In genomic region chr1:68442822-68443556, GRCh38 we compare ENCODE assay signal across 8 cellular contexts. TPM values are rescaled to one million over a fixed set of nuclear protein-coding genes. Genes with fewer than 3 reads are reported as not detected.
DNase-seq lines count a peak whose midpoint lies in the region; ATAC-seq, FAIRE-seq and TF ChIP-seq lines count a peak whose summit lies in the region.

No MANE protein-coding gene starts in this region.

- H2AFZ ChIP-seq in K562 (ENCODE audit: low read depth, low read length): no peak overlapping the region

- H3K9me3 ChIP-seq in K562 (replicated peaks; ENCODE audit: control insufficient read depth, insufficient read depth, low read depth, low read length): no peaks in the 10 kb centered on the region

- POLR2A ChIA-PET in K562 (lab: Yijun Ruan, JAX): interaction anchor here (0.5 kb wide), 1 partner anchor 1191 kb away, joined by 3 read pairs; no protein-coding TSS in a partner anchor

- CTCF ChIA-PET in K562 (lab: Yijun Ruan, JAX; ENCODE audit: low intra/inter-chr PET ratio): interaction anchor here (0.6 kb wide), 1 partner anchor 322 kb away, joined by 3 read pairs; no protein-coding TSS in a partner anchor

- no peak overlapping the region for H3K9ac ChIP-seq in K562 (ENCODE audit: insufficient read depth in 1 of 2, low read depth in 2 of 2, low read length in 2 of 2)

- no peak for TF ChIP-seq EP300 in K562 (IDR thresholded peaks at IDR 0.05; ENCODE audit: low read length)

- TF ChIP-seq POLR2A in K562 (conservative IDR thresholded peaks at IDR 0.05): no peak

- H3K27ac ChIP-seq in K562 (ENCODE audit: extremely low read depth, low read depth, low read length): no peak overlapping the region

- no peaks in the 10 kb centered on the region for H3K4me1 ChIP-seq in K562 (replicated peaks in 1 of 2; ENCODE audit: control insufficient read depth in 2 of 2, insufficient read depth in 2 of 2, low read length in 2 of 2)

- H3K4me2 ChIP-seq in K562 (ENCODE audit: insufficient read depth, low read length): no peak overlapping the region

- in situ Hi-C loops in K562 (cut with MboI): no loop called here

- H3K36me3 ChIP-seq in K562 (ENCODE audit: control insufficient read depth, insufficient read depth, low read length): no peaks in the 10 kb centered on the region

- intact Hi-C loops in K562 (cut with micrococcal nuclease): loop anchor here (5.0 kb wide), 1 partner anchor 321 kb away; no protein-coding TSS in a partner anchor

- peak in 1 of 2 experiments; percentile 40; a peak in 1 of 4 replicates for TF ChIP-seq RAD21 in K562 (CRISPR knock-in tag; conservative IDR thresholded peaks at IDR 0.05 in 1 of 2, IDR thresholded peaks at IDR 0.05 in 1 of 2)

- H3K27me3 ChIP-seq in K562 (ENCODE audit: control insufficient read depth in 2 of 2, insufficient read depth in 2 of 2, low read length in 2 of 2): no peaks in the 10 kb centered on the region; a peak in 1 of 5 replicates

- no TSS peak for BruUV-seq in K562 (replicated peaks; lab: Mats Ljungman, UMichigan)

- no peak overlapping the region for H3K4me3 ChIP-seq in K562

- no peaks in the 10 kb centered on the region for H3K9me1 ChIP-seq in K562 (ENCODE audit: control insufficient read depth, insufficient read depth, low read length)

- H3K79me2 ChIP-seq in K562 (ENCODE audit: control insufficient read depth, insufficient read depth, low read length): no peaks in the 10 kb centered on the region

- TF ChIP-seq CTCF in K562 (IDR thresholded peaks at IDR 0.05 in 2 of 3, conservative IDR thresholded peaks at IDR 0.05 in 1 of 3; ENCODE audit: insufficient read depth in 2 of 3, low read depth in 1 of 3, low read length in 3 of 3): peak; percentile 26 to 61 (median 61); a peak in 4 of 6 replicates

- ATAC-seq in GM18867 (IDR thresholded peaks at IDR 0.05; ENCODE audit: unreplicated experiment) (peak; percentile 93), HG02970 (IDR thresholded peaks at IDR 0.05; ENCODE audit: low FRiP score, unreplicated experiment) (peak; percentile 57), K562 (peak; percentile 85)

- WGBS in K562 (ENCODE audit: insufficient coverage, low coverage, missing lambda C conversion rate): 0% methylated on average over 5 of the region's 5 CpGs

- FAIRE-seq in K562 (lab: Jason Lieb, UNC): peak; percentile 74

- H4K20me1 ChIP-seq in K562 (replicated peaks; ENCODE audit: control insufficient read depth, insufficient read depth, low read length): no peaks in the 10 kb centered on the region

- DNase-seq in D341Med (ENCODE audit: low spot score): peak; percentile 47
- DNase-seq in NCI-H226: peak; percentile 60
- DNase-seq in K562 (ENCODE audit: extremely low read depth in 1 of 4, low spot score in 3 of 4): peak; percentile 25 to 39 (median 34)
- DNase-seq in left kidney (ENCODE audit: low read depth, low spot score): peak; percentile 54
- no peak for DNase-seq in cortex of kidney (lab: John Stamatoyannopoulos, UW)
- DNase-seq in NK-92 (lab: John Stamatoyannopoulos, UW; ENCODE audit: unreplicated experiment): no peak

TF ChIP-seq in K562, 482 proteins besides CTCF, POLR2A, EP300 and RAD21 (continues in another document):
- TF ChIP-seq AFF1 (IDR thresholded peaks at IDR 0.05; ENCODE audit: low read depth in 1 of 2, partially characterized antibody in 2 of 2): no peak
- no peak for TF ChIP-seq STAT6 (CRISPR knock-in tag; IDR thresholded peaks at IDR 0.05)

RNA-seq across cellular contexts. Expression of gene RPE65, which starts 6.8 kb away (rescaled TPM):
- total RNA-seq in K562 (2011; cell fraction: chromatin; rRNA removed; ENCODE audit: low replicate concordance): not detected in 2 replicates
- not detected in 2 replicates for total RNA-seq in K562 (2011; cell fraction: nucleolus; rRNA removed)
- total RNA-seq in K562 (2011; cell fraction: nucleoplasm; rRNA removed): not detected in 2 replicates
- total RNA-seq in K562 (2014; rRNA removed) (not detected in 2 replicates), K562 (2014; rRNA removed; fragmentation: Illumina TruSeq; extraction: Trizol) (not detected in 2 replicates), K562 (2015; rRNA removed; fragmentation: Illumina TruSeq; extraction: Trizol) (not detected in 2 replicates), K562 (2021) (not detected in 2 replicates)
- polyA plus RNA-seq in K562 (2011; rRNA removed) (not detected in 2 replicates), K562 (2014; fragmentation: Illumina TruSeq; extraction: Trizol) (not detected in 2 replicates), K562 (2014; fragmentation: Nextera tagmentation; extraction: Ambion mirVana) (under 1 TPM in 1 of 2 experiments, not detected in 1; 0.14 TPM), K562 (2014; rRNA removed) (not detected in 2 replicates)
- not detected in 2 replicates for polyA plus RNA-seq in K562 (2011; cell fraction: cytosol; rRNA removed)
- polyA plus RNA-seq in K562 (2011; cell fraction: nucleus; rRNA removed): not detected in 2 replicates
- polyA plus RNA-seq in K562 (2012): not detected in 2 replicates
- polyA minus RNA-seq in K562 (2011; rRNA and poly(A)+ RNA removed): not detected in 2 replicates
- polyA minus RNA-seq in K562 (2011; cell fraction: cytosol; rRNA and poly(A)+ RNA removed): not detected in 2 replicates
- polyA minus RNA-seq in K562 (2011; cell fraction: nucleus; rRNA and poly(A)+ RNA removed): not detected in 2 replicates

RNA-seq across cellular contexts. Expression of gene DEPDC1, which starts 53.9 kb away (rescaled TPM):
- 6.6 and 54.0 TPM in 2 replicates for total RNA-seq in K562 (2011; cell fraction: chromatin; rRNA removed; ENCODE audit: low replicate concordance)
- total RNA-seq in K562 (2011; cell fraction: nucleolus; rRNA removed): 3.8 and 6.1 TPM in 2 replicates
- 10.5 and 16.3 TPM in 2 replicates for total RNA-seq in K562 (2011; cell fraction: nucleoplasm; rRNA removed)
- total RNA-seq in K562 (2014; rRNA removed) (13.3 and 17.8 TPM in 2 replicates), K562 (2014; rRNA removed; fragmentation: Illumina TruSeq; extraction: Trizol) (28.3 and 35.2 TPM in 2 replicates), K562 (2015; rRNA removed; fragmentation: Illumina TruSeq; extraction: Trizol) (19.3 and 22.8 TPM in 2 replicates), K562 (2021) (24.0 and 25.2 TPM in 2 replicates)
- polyA plus RNA-seq in K562 (2011; rRNA removed) (15.2 and 16.6 TPM in 2 replicates), K562 (2014; fragmentation: Illumina TruSeq; extraction: Trizol) (20.4 and 25.7 TPM in 2 replicates), K562 (2014; fragmentation: Nextera tagmentation; extraction: Ambion mirVana) (10 to 100 TPM in 1 of 2 experiments, 1 to 10 TPM in 1; 9.9 to 14.3 TPM), K562 (2014; rRNA removed) (9.4 and 12.1 TPM in 2 replicates)
- 1.9 and 5.7 TPM in 2 replicates for polyA plus RNA-seq in K562 (2011; cell fraction: cytosol; rRNA removed)
- polyA plus RNA-seq in K562 (2011; cell fraction: nucleus; rRNA removed): 11.2 and 18.3 TPM in 2 replicates
- 11.6 and 14.9 TPM in 2 replicates for polyA plus RNA-seq in K562 (2012)
- polyA minus RNA-seq in K562 (2011; rRNA and poly(A)+ RNA removed): 27.3 and 31.7 TPM in 2 replicates
- polyA minus RNA-seq in K562 (2011; cell fraction: cytosol; rRNA and poly(A)+ RNA removed): 17.5 and 17.8 TPM in 2 replicates
- polyA minus RNA-seq in K562 (2011; cell fraction: nucleus; rRNA and poly(A)+ RNA removed): 14.1 and 29.9 TPM in 2 replicates

Comparison
In these comparisons a context has a peak if more than half of its experiments do, and no peak if none do; other contexts are left out.
1. DNase-seq: peak in D341Med (single experiment), NCI-H226 (single experiment), K562 (4 of 4) and left kidney (single experiment); none in cortex of kidney (single experiment) and NK-92 (single experiment).
2. Peak in every context shown above with its lines, with median percentiles within 50 percentile points of each other: ATAC-seq.